18 cellular contexts compared by ENCODE assay signal in the genomic region with DNA sequence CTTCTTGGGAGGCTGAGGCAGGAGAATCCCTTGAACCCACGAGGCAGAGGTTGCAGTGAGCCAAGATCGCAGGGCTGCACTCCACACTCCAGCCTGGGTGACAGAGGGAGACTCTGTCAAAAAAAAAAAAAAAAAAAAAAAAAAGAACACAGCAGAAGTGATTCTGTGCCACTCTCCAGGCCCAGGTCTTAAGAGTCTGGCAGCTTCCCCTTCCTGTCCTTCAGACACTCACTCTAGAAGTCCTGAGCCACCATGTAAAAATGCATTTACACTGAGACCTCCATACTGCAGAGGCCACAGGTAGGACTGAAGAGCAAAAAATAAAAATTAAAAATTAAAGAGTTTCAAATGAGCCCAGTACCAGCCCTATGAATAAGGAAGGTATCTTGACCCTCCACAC. TPM values are rescaled to one million over a fixed set of nuclear protein-coding genes. Genes with fewer than 3 reads are reported as not detected.
DNase-seq lines count a peak whose midpoint lies in the region; ATAC-seq, FAIRE-seq and TF ChIP-seq lines count a peak whose summit lies in the region.
"Had no signal": no experiment of that assay in that cellular context is flagged by ENCODE, and none has a peak within 500 bp of the region (broad histone marks: within the 10 kb centered on the region; RNA-seq: fewer than 3 reads in every experiment).

No MANE protein-coding gene starts in this region.

- H2AFZ ChIP-seq in OCI-LY1 (ENCODE audit: low read length) = peak overlapping the region; percentile 21; the same call in 1 of the 2 replicates

- H4K20me1 ChIP-seq in DOHH2 (ENCODE audit: control insufficient read depth, insufficient read depth, low read depth, low read length) (no peaks in the 10 kb centered on the region), OCI-LY1 (ENCODE audit: insufficient read depth, low read length) (no peaks in the 10 kb centered on the region)

- no peaks in the 10 kb centered on the region for H3K27me3 Mint-ChIP-seq in stimulated activated memory B cell treated with anti-CD40 and anti-IgM and Interleukin-4, amounts not matched to agents 10 μg/mL and 1 μg/mL and 100 μg/mL, for 72 hours
- H3K27me3 Mint-ChIP-seq: IgD-negative memory B cell had no signal

- H3K4me3 ChIP-seq in DOHH2 (ENCODE audit: low read length) (no peak overlapping the region), OCI-LY1 (ENCODE audit: low read depth, low read length, poor library complexity, severe bottlenecking) (no peak overlapping the region), right atrium auricular region (no peak overlapping the region)

- peaks cover 3% of the 10 kb centered on the region; the same call in 1 of the 2 replicates for H3F3A ChIP-seq in DOHH2 (ENCODE audit: control insufficient read depth, insufficient read depth)
- no peaks in the 10 kb centered on the region for H3F3A ChIP-seq in OCI-LY1 (ENCODE audit: insufficient read depth, low read length)

- H3K9me3 Mint-ChIP-seq in stimulated activated memory B cell treated with anti-CD40 and anti-IgM and Interleukin-4, amounts not matched to agents 10 μg/mL and 1 μg/mL and 100 μg/mL, for 72 hours = peaks cover 3% of the 10 kb centered on the region
- H3K9me3 Mint-ChIP-seq: IgD-negative memory B cell had no signal

- H3K4me1 Mint-ChIP-seq in stimulated activated memory B cell treated with anti-CD40 and anti-IgM and Interleukin-4, amounts not matched to agents 10 μg/mL and 1 μg/mL and 100 μg/mL, for 72 hours = no peaks in the 10 kb centered on the region

- H3K27ac ChIP-seq in DOHH2 (ENCODE audit: low read depth, low read length) (no peak overlapping the region), OCI-LY1 (ENCODE audit: low read depth, low read length, poor library complexity, severe bottlenecking) (peak overlapping the region; percentile 24), right atrium auricular region (no peak overlapping the region)
- H3K27ac ChIP-seq: C4-2B had no signal

- no peaks in the 10 kb centered on the region for H3K36me3 Mint-ChIP-seq in stimulated activated memory B cell treated with anti-CD40 and anti-IgM and Interleukin-4, amounts not matched to agents 10 μg/mL and 1 μg/mL and 100 μg/mL, for 72 hours
- H3K36me3 Mint-ChIP-seq: CD8-positive, alpha-beta T cell had no signal

- DNase-seq in left lobe of liver (ENCODE audit: low spot score) (peak; percentile 18), right atrium auricular region (ENCODE audit: low spot score) (no peak), RCC 7860 (ENCODE audit: low spot score) (no peak), COLO829 (ENCODE audit: low spot score) (no peak)
- DNase-seq: 8988T; BE2C; Caco-2; CD8-positive, alpha-beta T cell; DND-41; GF-D8 had no signal

- H3K9me2 ChIP-seq in DOHH2 (replicated peaks; ENCODE audit: control insufficient read depth, low read length) = no peaks in the 10 kb centered on the region
- no peaks in the 10 kb centered on the region for H3K9me2 ChIP-seq in OCI-LY1 (ENCODE audit: low read depth, low read length)

- peak overlapping the region; percentile 35; the same call in 1 of the 2 replicates for H3K4me2 ChIP-seq in DOHH2 (ENCODE audit: low read length)
- no peak overlapping the region for H3K4me2 ChIP-seq in OCI-LY1 (ENCODE audit: low read length)

- H3K79me2 ChIP-seq in DOHH2 (ENCODE audit: control insufficient read depth, low read length) = no peaks in the 10 kb centered on the region
- no peaks in the 10 kb centered on the region for H3K79me2 ChIP-seq in OCI-LY1 (ENCODE audit: insufficient read depth, low read length)

- no peak overlapping the region for H3K9ac ChIP-seq in OCI-LY1 (ENCODE audit: low read length)

- H3K27me3 ChIP-seq in DOHH2 (ENCODE audit: control insufficient read depth, low read length) (no peaks in the 10 kb centered on the region), OCI-LY1 (ENCODE audit: insufficient read depth, low read length) (no peaks in the 10 kb centered on the region), right atrium auricular region (no peaks in the 10 kb centered on the region)
- H3K27me3 ChIP-seq: BE2C had no signal

- TF ChIP-seq CTCF in DOHH2 (IDR thresholded peaks at IDR 0.05; ENCODE audit: low read depth, low read length, poor library complexity, severe bottlenecking) (no peak), OCI-LY1 (IDR thresholded peaks at IDR 0.05; ENCODE audit: low read length) (no peak), right atrium auricular region (IDR thresholded peaks at IDR 0.05) (no peak)

- no peak overlapping the region for H3K4me3 Mint-ChIP-seq in stimulated activated memory B cell treated with anti-CD40 and anti-IgM and Interleukin-4, amounts not matched to agents 10 μg/mL and 1 μg/mL and 100 μg/mL, for 72 hours
- H3K4me3 Mint-ChIP-seq: CD8-positive, alpha-beta T cell had no signal

- no peak overlapping the region for H3K27ac Mint-ChIP-seq in stimulated activated memory B cell treated with anti-CD40 and anti-IgM and Interleukin-4, amounts not matched to agents 10 μg/mL and 1 μg/mL and 100 μg/mL, for 72 hours
- H3K27ac Mint-ChIP-seq: CD8-positive, alpha-beta T cell had no signal

- H3K36me3 ChIP-seq in DOHH2 (ENCODE audit: control insufficient read depth, low read length) = no peaks in the 10 kb centered on the region
- no peaks in the 10 kb centered on the region for H3K36me3 ChIP-seq in OCI-LY1 (ENCODE audit: insufficient read depth, low read length)
- no peaks in the 10 kb centered on the region for H3K36me3 ChIP-seq in right atrium auricular region
- H3K36me3 ChIP-seq: BE2C had no signal

- FAIRE-seq in RCC 7860 (lab: Jason Lieb, UNC) = no peak
- FAIRE-seq: GM18507 had no signal

- ATAC-seq in left lobe of liver (no peak), HG02763 (IDR thresholded peaks at IDR 0.05; ENCODE audit: unreplicated experiment) (no peak)
- ATAC-seq in stimulated activated memory B cell treated with anti-CD40 and anti-IgM and Interleukin-4, amounts not matched to agents 10 μg/mL and 1 μg/mL and 100 μg/mL, for 72 hours = peak; percentile 48
- ATAC-seq: CD8-positive, alpha-beta T cell; HCT116 had no signal

- H3K9me3 ChIP-seq in DOHH2 (ENCODE audit: control insufficient read depth, insufficient read depth, low read length) = no peaks in the 10 kb centered on the region
- H3K9me3 ChIP-seq in OCI-LY1 (ENCODE audit: low read length) = no peaks in the 10 kb centered on the region
- H3K9me3 ChIP-seq in right atrium auricular region = peaks cover 0 to 12% of the 10 kb centered on the region in 2 donors
- H3K9me3 ChIP-seq: BE2C, Caco-2 had no signal

- peaks cover 26% of the 10 kb centered on the region for H3K4me1 ChIP-seq in DOHH2 (ENCODE audit: control insufficient read depth, low read length)
- H3K4me1 ChIP-seq in OCI-LY1 (ENCODE audit: insufficient read depth, low read length, severe bottlenecking) = peaks cover 25% of the 10 kb centered on the region
- H3K4me1 ChIP-seq in right atrium auricular region = no peaks in the 10 kb centered on the region
- H3K4me1 ChIP-seq: BE2C had no signal

RNA-seq across cellular contexts. Expression of a gene that starts 11.8 kb away (rescaled TPM):
- total RNA-seq in left lobe of liver (60.3 TPM), right atrium auricular region (100 to 1,000 TPM; 108 to 122 TPM)
